ENCODE assay signal across 19 cellular contexts in genomic region chr17:37713624-37714023, GRCh38. TPM values are rescaled to one million over a fixed set of nuclear protein-coding genes. Genes with fewer than 3 reads are reported as not detected.
"Had no signal": no experiment of that assay in that cellular context is flagged by ENCODE, and none has a peak within 500 bp of the region (broad histone marks: within the 10 kb centered on the region; RNA-seq: fewer than 3 reads in every experiment).

No MANE protein-coding gene starts in this region.

- H3K27me3 ChIP-seq: vagina had no signal

- DNase-seq: activated CD4-positive, alpha-beta T cell treated with anti-CD3 and anti-CD28 coated beads for 36 hours; activated CD4-positive, alpha-beta T cell treated with anti-CD3 and anti-CD28 coated beads, Interleukin-2, amount 50 U/mL, for 48 hours; activated gamma-delta T cell; cerebellar nuclear complex; cortex of kidney; gastrocnemius medialis; head of caudate nucleus; left ventricle myocardium superior; natural killer cell; posterior cingulate gyrus; retina; stimulated activated CD4-positive, alpha-beta T cell treated with anti-CD3 and anti-CD28 coated beads, Interleukin-2, amount 100 ng/mL, for 24 hours; stimulated activated naive CD4-positive, alpha-beta T cell treated with Interleukin-2 at 50 U/mL for 16 hours had no signal

- ATAC-seq: activated CD4-positive, alpha-beta T cell treated with anti-CD3 and anti-CD28 coated beads for 36 hours; gastrocnemius medialis; left ventricle myocardium superior; natural killer cell had no signal

- H3K4me3 ChIP-seq: gastrocnemius medialis, tibial nerve, vagina had no signal

- H3K9me3 ChIP-seq: gastrocnemius medialis, neutrophil, tibial nerve, vagina had no signal

- H3K36me3 ChIP-seq: gastrocnemius medialis, neutrophil, tibial nerve, vagina had no signal

- H3K4me1 ChIP-seq: gastrocnemius medialis, vagina had no signal

- H3K27ac ChIP-seq: gastrocnemius medialis, neutrophil, tibial nerve, vagina had no signal

RNA-seq across cellular contexts. Expression of gene HNF1B, which starts 31.2 kb away (rescaled TPM):
- total RNA-seq: activated CD4-positive, alpha-beta T cell treated with anti-CD3 and anti-CD28 coated beads for 36 hours; bronchial epithelial cell; gastrocnemius medialis; left ventricle myocardium superior; mesenteric fat pad; natural killer cell; skeletal muscle tissue; tibial nerve; vagina had no signal
